ENCODE assay signal across 8 cellular contexts in the genomic region with DNA sequence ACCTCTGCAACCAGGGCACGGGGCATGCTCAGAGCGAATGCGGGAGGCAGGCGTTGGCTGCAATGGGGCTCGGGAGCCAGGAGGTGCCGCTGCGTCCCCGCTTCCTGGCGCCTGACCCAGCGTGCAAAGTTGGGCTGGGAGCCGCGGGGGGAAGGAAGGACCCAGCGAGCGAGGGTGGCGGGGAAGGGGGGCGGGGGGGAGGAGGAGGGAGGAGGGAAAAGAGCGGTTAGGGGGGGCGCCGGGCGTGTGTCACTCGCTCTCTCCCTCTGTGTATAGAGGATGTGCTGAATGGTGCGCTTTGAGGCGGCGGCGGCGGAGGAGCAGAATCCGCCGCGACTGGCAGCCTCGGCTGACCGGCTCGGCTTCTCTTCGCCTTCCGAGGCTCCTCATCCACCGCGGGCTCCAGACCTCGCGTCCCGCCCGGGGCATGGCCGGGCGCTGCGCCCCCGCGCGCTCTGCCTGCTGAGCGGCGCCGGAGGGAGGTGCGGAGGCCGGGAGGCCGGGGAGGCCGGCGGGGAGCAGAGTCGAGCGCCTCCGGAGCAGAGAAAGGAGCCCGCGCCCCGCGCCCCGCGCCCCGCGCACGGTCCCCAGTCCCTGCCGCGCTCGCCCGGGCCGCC. TPM values are rescaled to one million over a fixed set of nuclear protein-coding genes. Genes with fewer than 3 reads are reported as not detected.
DNase-seq lines count a peak whose midpoint lies in the region; ATAC-seq and TF ChIP-seq lines count a peak whose summit lies in the region.

TSS of gene PLCB1 (plus strand) at position 252 of the 617 bp plus-strand sequence. CDS start 386 bp downstream, outside the sequence.

- H3K4me1 ChIP-seq in lower lobe of right lung: peaks cover 20% of the 10 kb centered on the region

- ATAC-seq in GM19035 (IDR thresholded peaks at IDR 0.05; ENCODE audit: unreplicated experiment): peak; percentile 84
- ATAC-seq in HG03378 (IDR thresholded peaks at IDR 0.05; ENCODE audit: unreplicated experiment): peak; percentile 53
- ATAC-seq in lower lobe of right lung: peak; percentile 93 to 96

- H3K4me3 ChIP-seq in AG09309 (ENCODE audit: control insufficient read depth, low read depth, low read length) (peak within 1 kb of the TSS; percentile 46), lower lobe of right lung (peak within 1 kb of the TSS; percentile 65)

- no peaks in the 10 kb centered on the region for H3K9me3 ChIP-seq in lower lobe of right lung

- intact Hi-C loops in lower lobe of right lung (cut with DNase I): loop anchor here (10.0 kb wide), 1 partner anchor 253 kb away; no protein-coding TSS in a partner anchor

- H3K27ac ChIP-seq in lower lobe of right lung: peak within 1 kb of the TSS; percentile 72

- H3K27me3 ChIP-seq in lower lobe of right lung (ENCODE audit: low read depth): peaks cover 11% of the 10 kb centered on the region

- no peaks in the 10 kb centered on the region for H3K36me3 ChIP-seq in lower lobe of right lung

- TF ChIP-seq CTCF in AG09309 (IDR thresholded peaks at IDR 0.05; ENCODE audit: control insufficient read depth, insufficient read depth, low read depth, low read length, missing control alignments) (peak; percentile 92), lower lobe of right lung (IDR thresholded peaks at IDR 0.05) (peak; percentile 84)

- DNase-seq in AG09309 (ENCODE audit: low read depth) (peak; percentile 4), NCI-H526 treated with DMSO at 0.1 percent for 48 hours (lab: John Stamatoyannopoulos, UW) (peak; percentile 77), lower lobe of right lung (peak; percentile 85)
- peak; percentile 41 to 50 for DNase-seq in activated CD8-positive, alpha-beta memory T cell treated with anti-CD3 and anti-CD28 coated beads for 1 hour (ENCODE audit: extremely low read depth in 1 of 2, low read depth in 1 of 2)
- peak; percentile 61 for DNase-seq in effector CD4-positive, alpha-beta T cell
- peak; percentile 44 to 60 (median 51) for DNase-seq in stimulated activated CD4-positive, alpha-beta T cell treated with anti-CD3 and anti-CD28 coated beads, TNF-alpha, amount 100 ng/mL, for 1 hour (ENCODE audit: low read depth in 3 of 3, low spot score in 1 of 3)

RNA-seq across cellular contexts. Expression of gene PLCB1, which starts in this region (rescaled TPM):
- 6.3 TPM for total RNA-seq in lower lobe of right lung

Comparison
In these comparisons a context has a peak if more than half of its experiments do, and no peak if none do; other contexts are left out.
1. Peak in every context shown above with its lines: DNase-seq, ATAC-seq, H3K4me3 ChIP-seq and H3K27ac ChIP-seq.
2. DNase-seq: peak in every context shown above with its lines; median percentile 85 in lower lobe of right lung; 77 in NCI-H526 treated with DMSO at 0.1 percent for 48 hours; 61 in effector CD4-positive, alpha-beta T cell; 51 in stimulated activated CD4-positive, alpha-beta T cell treated with anti-CD3 and anti-CD28 coated beads, TNF-alpha, amount 100 ng/mL, for 1 hour; 46 in activated CD8-positive, alpha-beta memory T cell treated with anti-CD3 and anti-CD28 coated beads for 1 hour; 4 in AG09309.